9 cellular contexts compared by ENCODE assay signal in genomic region chr2:54589038-54589339, GRCh38.
A peak's percentile ranks its signal among the peaks of the same experiment; 100 is the strongest.
DNase-seq lines count a peak whose midpoint lies in the region; ATAC-seq and TF ChIP-seq lines count a peak whose summit lies in the region.
"Had no signal": no experiment of that assay in that cellular context is flagged by ENCODE, and none has a peak within 500 bp of the region (broad histone marks: within the 10 kb centered on the region; RNA-seq: fewer than 3 reads in every experiment).

No MANE protein-coding gene starts in this region.

- peak overlapping the region; percentile 72 for H3K4me3 Mint-ChIP-seq in CD8-positive, alpha-beta T cell
- H3K4me3 Mint-ChIP-seq in central memory CD8-positive, alpha-beta T cell, result peak overlapping the region; percentile 16
- no peak overlapping the region for H3K4me3 Mint-ChIP-seq in osteocyte (ENCODE audit: unreplicated experiment)

- CTCF ChIA-PET in CD8-positive, alpha-beta T cell (lab: Charles Lee), result interaction anchor here (0.6 to 1.3 kb wide), 3 partner anchors 16 to 658 kb away, joined by 3 to 4 read pairs (median 3); no protein-coding TSS in a partner anchor

- peak overlapping the region; percentile 92 for H3K27ac Mint-ChIP-seq in CD8-positive, alpha-beta T cell
- H3K27ac Mint-ChIP-seq in central memory CD8-positive, alpha-beta T cell (ENCODE audit: low read depth), result peak overlapping the region; percentile 76
- H3K27ac Mint-ChIP-seq in osteocyte (ENCODE audit: unreplicated experiment), result peak overlapping the region; percentile 71

- H3K9me3 Mint-ChIP-seq in CD8-positive, alpha-beta T cell, result no peaks in the 10 kb centered on the region
- H3K9me3 Mint-ChIP-seq in central memory CD8-positive, alpha-beta T cell, result no peaks in the 10 kb centered on the region
- H3K9me3 Mint-ChIP-seq in osteocyte (ENCODE audit: unreplicated experiment), result no peaks in the 10 kb centered on the region

- no peak overlapping the region for H3K4me2 ChIP-seq in GM23248 (ENCODE audit: unreplicated experiment)

- 99 to 100% methylated on average over 4 of the region's 4 CpGs for WGBS in GM23248 (ENCODE audit: low coverage in 1 of 2, low lambda C conversion rate in 2 of 2, missing lambda C conversion rate in 2 of 2), 2 experiments

- POLR2A ChIA-PET in CD8-positive, alpha-beta T cell (lab: Charles Lee), result interaction anchor here (0.6 to 5.3 kb wide), 7 partner anchors 9 to 29 kb away, joined by 3 to 34 read pairs (median 7); no protein-coding TSS in a partner anchor

- intact Hi-C loops in CD8-positive, alpha-beta T cell (cut with DNase I, micrococcal nuclease), result loop anchor here in 1 of 2 experiments (1.0 kb wide), 3 partner anchors 9 to 17 kb away; no protein-coding TSS in a partner anchor

- no peak for TF ChIP-seq CTCF in CD8-positive, alpha-beta T cell (IDR thresholded peaks at IDR 0.05)
- TF ChIP-seq CTCF in osteocyte (IDR thresholded peaks at IDR 0.05), result no peak

- no peak overlapping the region for H3K9ac ChIP-seq in GM23248

- H3K27me3 Mint-ChIP-seq in CD8-positive, alpha-beta T cell (ENCODE audit: low read depth), result no peaks in the 10 kb centered on the region
- H3K27me3 Mint-ChIP-seq in central memory CD8-positive, alpha-beta T cell, result no peaks in the 10 kb centered on the region
- no peaks in the 10 kb centered on the region for H3K27me3 Mint-ChIP-seq in osteocyte (ENCODE audit: unreplicated experiment)

- peaks cover 100% of the 10 kb centered on the region for H3K79me2 ChIP-seq in GM23248 (ENCODE audit: insufficient read depth)

- peaks cover 9% of the 10 kb centered on the region for H3K36me3 Mint-ChIP-seq in CD8-positive, alpha-beta T cell
- peaks cover 12% of the 10 kb centered on the region for H3K36me3 Mint-ChIP-seq in central memory CD8-positive, alpha-beta T cell (ENCODE audit: insufficient read depth)
- H3K36me3 Mint-ChIP-seq in osteocyte (ENCODE audit: unreplicated experiment), result peaks cover 10% of the 10 kb centered on the region

- peaks cover 96% of the 10 kb centered on the region for H3K4me1 Mint-ChIP-seq in CD8-positive, alpha-beta T cell (ENCODE audit: low read depth)
- H3K4me1 Mint-ChIP-seq in central memory CD8-positive, alpha-beta T cell, result peaks cover 72% of the 10 kb centered on the region
- peaks cover 54% of the 10 kb centered on the region for H3K4me1 Mint-ChIP-seq in osteocyte (ENCODE audit: unreplicated experiment)

- no peaks in the 10 kb centered on the region for H3K9me3 ChIP-seq in CD8-positive, alpha-beta T cell (ENCODE audit: low read length)
- H3K9me3 ChIP-seq in GM23248 (ENCODE audit: low read depth), result no peaks in the 10 kb centered on the region

- 0 out of 2 replicates have a peak, but pooled peaks cover 10% of the 10 kb centered on the region for H3F3A ChIP-seq in GM23248 (ENCODE audit: insufficient read depth)

- no peaks in the 10 kb centered on the region for H3K9me2 ChIP-seq in GM23248 (ENCODE audit: insufficient read depth)

- H4K20me1 ChIP-seq in GM23248 (ENCODE audit: insufficient read depth), result peaks cover 16% of the 10 kb centered on the region; the same call in 1 of the 2 replicates

- H3K36me3 ChIP-seq in CD8-positive, alpha-beta T cell (ENCODE audit: insufficient read depth, low read length), result no peaks in the 10 kb centered on the region
- no peaks in the 10 kb centered on the region for H3K36me3 ChIP-seq in GM23248 (ENCODE audit: low read depth)

- peaks cover 93% of the 10 kb centered on the region for H3K4me1 ChIP-seq in CD8-positive, alpha-beta T cell (ENCODE audit: insufficient read depth, low read length)
- peaks cover 14% of the 10 kb centered on the region for H3K4me1 ChIP-seq in GM23248 (ENCODE audit: insufficient read depth)

- no peak for DNase-seq in CD8-positive, alpha-beta T cell
- DNase-seq in Jurkat, Clone E6-1 (ENCODE audit: low read depth, low spot score), result no peak
- no peak for DNase-seq in central memory CD8-positive, alpha-beta T cell (ENCODE audit: low spot score in 2 of 2)
- no peak for DNase-seq in osteocyte (ENCODE audit: extremely low spot score, unreplicated experiment)
- no peak for DNase-seq in AML-193 (lab: John Stamatoyannopoulos, UW)
- DNase-seq in GM23248, result no peak
- DNase-seq in T-helper 9 cell, result no peak
- DNase-seq: DMS79, RPMI8226 had no signal

- in situ Hi-C loops in GM23248 (cut with MboI), result no loop called here

- no peak overlapping the region for H2AFZ ChIP-seq in GM23248

- H3K4me3 ChIP-seq in CD8-positive, alpha-beta T cell (ENCODE audit: low read depth, low read length), result peak overlapping the region; percentile 46
- H3K4me3 ChIP-seq in Jurkat, Clone E6-1 (ENCODE audit: low read length), result peak overlapping the region; percentile 51
- no peak overlapping the region for H3K4me3 ChIP-seq in GM23248

- peak overlapping the region; percentile 60 for H3K27ac ChIP-seq in CD8-positive, alpha-beta T cell (ENCODE audit: low read depth, low read length)
- H3K27ac ChIP-seq in GM23248, result no peak overlapping the region

- H3K27me3 ChIP-seq in CD8-positive, alpha-beta T cell (ENCODE audit: insufficient read depth, low read length), result no peaks in the 10 kb centered on the region
- no peaks in the 10 kb centered on the region for H3K27me3 ChIP-seq in GM23248 (replicated peaks; ENCODE audit: insufficient read depth)

- ATAC-seq in CD8-positive, alpha-beta T cell, result no peak
- no peak for ATAC-seq in central memory CD8-positive, alpha-beta T cell (replicated peaks; ENCODE audit: extremely low read depth, poor library complexity, severe bottlenecking)
